ENCODE assay signal across 17 cellular contexts in genomic region chr3:114370537-114371174, GRCh38.
A peak's percentile ranks its signal among the peaks of the same experiment; 100 is the strongest.
DNase-seq lines count a peak whose midpoint lies in the region; ATAC-seq and TF ChIP-seq lines count a peak whose summit lies in the region.
"Had no signal": no experiment of that assay in that cellular context is flagged by ENCODE, and none has a peak within 500 bp of the region (broad histone marks: within the 10 kb centered on the region; RNA-seq: fewer than 3 reads in every experiment).

No MANE protein-coding gene starts in this region.

- in situ Hi-C loops in ACHN (cut with HindIII; ENCODE audit: low pct_ligation_motif_present, low pct_unique_long_range_greater_than_20kb, low sequenced_read_pairs) = no loop called here

- intact Hi-C loops in PC-3 (cut with micrococcal nuclease) = no loop called here

- peaks cover 11% of the 10 kb centered on the region; the same call in 1 of the 2 replicates for H3K27me3 ChIP-seq in PC-3 (ENCODE audit: low read length)
- H3K27me3 ChIP-seq: BLaER1 treated with 17β-estradiol and CSF1 and Interleukin-3, amounts not matched to agents 10 nM and 100 nM; colonic mucosa; stomach had no signal

- ATAC-seq in PC-3 (no peak), GM19395 (IDR thresholded peaks at IDR 0.05; ENCODE audit: unreplicated experiment) (no peak)
- ATAC-seq: left lobe of liver, natural killer cell had no signal

- no peaks in the 10 kb centered on the region for H3K9me3 ChIP-seq in PC-3 (ENCODE audit: low read length)
- H3K9me3 ChIP-seq: BLaER1 treated with 17β-estradiol and CSF1 and Interleukin-3, amounts not matched to agents 10 nM and 100 nM; colonic mucosa; stomach had no signal

- H3K4me3 ChIP-seq in PC-3 (ENCODE audit: low read length) (no peak overlapping the region), fibroblast of villous mesenchyme (ENCODE audit: low read depth, low read length) (no peak overlapping the region)
- H3K4me3 ChIP-seq: BLaER1 treated with 17β-estradiol and CSF1 and Interleukin-3, amounts not matched to agents 10 nM and 100 nM; colonic mucosa; stomach had no signal

- BruUV-seq in PC-3 (replicated peaks; lab: Mats Ljungman, UMichigan) = no TSS peak

- H4K20me1 ChIP-seq in PC-3 (ENCODE audit: low read length) = no peaks in the 10 kb centered on the region
- H4K20me1 ChIP-seq: BLaER1 treated with 17β-estradiol and CSF1 and Interleukin-3, amounts not matched to agents 10 nM and 100 nM had no signal

- H3F3A ChIP-seq in PC-3 (ENCODE audit: low read length, unreplicated experiment) = no peaks in the 10 kb centered on the region

- CTCF ChIA-PET in PC-3 (lab: Charles Lee) = no interaction called here

- DNase-seq in ACHN = peak; percentile 2
- DNase-seq in PC-3 = no peak
- DNase-seq in fibroblast of villous mesenchyme (ENCODE audit: low read depth) = no peak
- no peak for DNase-seq in NK-92 treated with Interleukin-12 subunit alpha and Interleukin-12 subunit beta, amount 100 ng/mL, for 24 hours (lab: John Stamatoyannopoulos, UW)
- no peak for DNase-seq in AG08396 (ENCODE audit: low spot score)
- no peak for DNase-seq in T-helper 9 cell
- DNase-seq: activated naive CD8-positive, alpha-beta T cell treated with anti-CD3 and anti-CD28 coated beads, Interleukin-2, amount 10 ng/mL, durations not matched to agents 7 days and 5 days; colonic mucosa; natural killer cell; NCI-H1694; NCI-H526 treated with DMSO at 0.1 percent for 48 hours; SIG-M5; stomach had no signal

- no peak overlapping the region for H2AFZ ChIP-seq in PC-3 (ENCODE audit: low read length)

- H3K27ac ChIP-seq in PC-3 (ENCODE audit: low read length) = no peak overlapping the region
- H3K27ac ChIP-seq: BLaER1 treated with 17β-estradiol and CSF1 and Interleukin-3, amounts not matched to agents 10 nM and 100 nM; colonic mucosa; stomach had no signal

- H3K79me2 ChIP-seq in PC-3 (ENCODE audit: low read length) = no peaks in the 10 kb centered on the region

- TF ChIP-seq CTCF in GM12873 (IDR thresholded peaks at IDR 0.05; ENCODE audit: insufficient read depth, low read depth, low read length, missing control alignments) = peak; percentile 46
- TF ChIP-seq CTCF in PC-3 (conservative IDR thresholded peaks at IDR 0.05; ENCODE audit: low read depth, low read length) = peak; percentile 42; the same call in 1 of the 2 replicates
- peak; percentile 27 for TF ChIP-seq CTCF in fibroblast of villous mesenchyme (IDR thresholded peaks at IDR 0.05; ENCODE audit: insufficient read depth, low read depth, low read length)

- no peaks in the 10 kb centered on the region for H3K9me2 ChIP-seq in PC-3 (replicated peaks; ENCODE audit: low read length)

- H3K4me2 ChIP-seq in PC-3 (ENCODE audit: low read length) = no peak overlapping the region
- H3K4me2 ChIP-seq: BLaER1 treated with 17β-estradiol and CSF1 and Interleukin-3, amounts not matched to agents 10 nM and 100 nM had no signal

- POLR2A ChIA-PET in PC-3 (lab: Charles Lee; ENCODE audit: unreplicated experiment) = no interaction called here

- no peaks in the 10 kb centered on the region for H3K36me3 ChIP-seq in PC-3 (ENCODE audit: low read depth, low read length)
- H3K36me3 ChIP-seq: BLaER1 treated with 17β-estradiol and CSF1 and Interleukin-3, amounts not matched to agents 10 nM and 100 nM; colonic mucosa; stomach had no signal

- H3K9ac ChIP-seq in PC-3 (ENCODE audit: low read length) = no peak overlapping the region
- H3K9ac ChIP-seq: BLaER1 treated with 17β-estradiol and CSF1 and Interleukin-3, amounts not matched to agents 10 nM and 100 nM had no signal

- H3K4me1 ChIP-seq in PC-3 (ENCODE audit: insufficient read depth, low read length) = no peaks in the 10 kb centered on the region
- H3K4me1 ChIP-seq: BLaER1 treated with 17β-estradiol and CSF1 and Interleukin-3, amounts not matched to agents 10 nM and 100 nM; colonic mucosa had no signal
